In the genomic region with DNA sequence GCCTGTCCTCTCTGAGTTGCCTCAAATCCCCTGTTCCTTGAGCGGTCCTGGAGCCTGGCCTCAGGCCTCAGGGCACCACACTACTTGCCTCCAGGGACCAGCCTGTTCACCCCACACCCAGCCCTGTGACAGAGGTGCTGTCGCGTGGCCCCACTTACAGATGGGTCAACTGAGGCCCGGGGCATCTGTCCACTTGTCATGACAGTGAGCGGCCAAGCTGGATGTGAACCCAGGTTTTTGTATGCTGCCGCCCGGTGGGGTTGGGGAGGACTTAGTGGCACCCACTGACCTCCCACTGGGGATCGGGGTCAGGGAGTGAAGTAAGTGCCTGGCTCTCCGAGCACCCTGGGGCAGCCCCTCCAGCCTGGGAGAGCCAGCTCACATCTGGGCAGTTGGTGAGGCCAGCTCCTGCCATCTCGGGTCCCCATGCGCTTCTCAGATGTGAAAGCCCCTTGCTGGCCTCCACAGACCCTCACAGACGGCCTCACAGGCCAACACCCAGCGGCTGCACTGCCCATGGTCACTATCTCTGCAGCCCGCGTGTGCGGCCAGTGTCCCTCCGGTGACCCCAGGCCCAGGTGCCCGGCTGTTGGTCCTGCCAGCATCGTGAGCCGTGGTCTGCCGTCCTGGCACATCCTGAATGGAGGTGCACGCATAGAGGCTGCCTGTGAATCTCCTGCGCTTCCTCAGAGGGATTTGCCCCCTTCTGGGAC, we compare ENCODE assay signal across 9 cellular contexts. TPM values are rescaled to one million over a fixed set of nuclear protein-coding genes. Genes with fewer than 3 reads are reported as not detected.
A peak's percentile ranks its signal among the peaks of the same experiment; 100 is the strongest.
DNase-seq lines count a peak whose midpoint lies in the region; ATAC-seq and TF ChIP-seq lines count a peak whose summit lies in the region.
"Had no signal": no experiment of that assay in that cellular context is flagged by ENCODE, and none has a peak within 500 bp of the region (broad histone marks: within the 10 kb centered on the region; RNA-seq: fewer than 3 reads in every experiment).

No MANE protein-coding gene starts in this region.

- H3K27ac ChIP-seq in ACC112 (ENCODE audit: low read depth, low read length): no peak overlapping the region
- no peak overlapping the region for H3K27ac ChIP-seq in PC-9
- H3K27ac ChIP-seq in neutrophil: peak overlapping the region; percentile 51
- H3K27ac ChIP-seq in WERI-Rb-1: no peak overlapping the region

- DNase-seq in PC-9 (no peak), fibroblast of the aortic adventitia (ENCODE audit: low read depth) (no peak), GM10266 (ENCODE audit: extremely low spot score) (no peak), WERI-Rb-1 (no peak), pons (ENCODE audit: low spot score) (no peak)
- DNase-seq: activated gamma-delta T cell had no signal

- H3K4me1 ChIP-seq in ACC112 (ENCODE audit: control insufficient read depth, insufficient read depth, low read length, unreplicated experiment) (peaks cover 37% of the 10 kb centered on the region), PC-9 (replicated peaks; ENCODE audit: insufficient read depth) (peaks cover 31% of the 10 kb centered on the region), neutrophil (ENCODE audit: control insufficient read depth in 1 of 2, insufficient read depth in 1 of 2, low read depth in 1 of 2, low read length in 1 of 2) (peaks cover 10 to 25% of the 10 kb centered on the region in 2 experiments)

- POLR2A ChIA-PET in PC-9 (lab: Charles Lee; ENCODE audit: unreplicated experiment): interaction anchor here (0.6 to 1.1 kb wide), 3 partner anchors 20 to 188 kb away, joined by 4 to 9 read pairs (median 5); a partner anchor contains a TSS

- H3K4me3 ChIP-seq in ACC112 (ENCODE audit: low read depth, low read length) (peak overlapping the region; percentile 85), PC-9 (no peak overlapping the region), fibroblast of the aortic adventitia (ENCODE audit: low read depth, low read length) (peak overlapping the region; percentile 66), neutrophil (ENCODE audit: low read depth in 1 of 2, low read length in 1 of 2) (peak overlapping the region in 1 of 2 experiments; percentile 41), WERI-Rb-1 (ENCODE audit: low read depth, low read length) (no peak overlapping the region)

- peak overlapping the region; percentile 88 for H3K4me2 ChIP-seq in PC-9

- peak overlapping the region; percentile 95 for H2AFZ ChIP-seq in ACC112 (ENCODE audit: low read length, unreplicated experiment)
- H2AFZ ChIP-seq in PC-9: no peak overlapping the region

- H3K9me3 ChIP-seq in PC-9 (ENCODE audit: insufficient read depth, low read depth) (no peaks in the 10 kb centered on the region), neutrophil (no peaks in the 10 kb centered on the region), WERI-Rb-1 (ENCODE audit: severe bottlenecking) (no peaks in the 10 kb centered on the region)

- CTCF ChIA-PET in PC-9 (lab: Charles Lee): interaction anchor here (0.9 kb wide), 1 partner anchor 9 kb away, joined by 4 read pairs; a partner anchor contains a TSS

- TF ChIP-seq CTCF in PC-9 (conservative IDR thresholded peaks at IDR 0.05) (no peak), fibroblast of the aortic adventitia (IDR thresholded peaks at IDR 0.05; ENCODE audit: insufficient read depth, low read length) (no peak), neutrophil (IDR thresholded peaks at IDR 0.05) (no peak), GM10266 (IDR thresholded peaks at IDR 0.05; ENCODE audit: control insufficient read depth, insufficient read depth, low read depth, missing control alignments) (no peak), WERI-Rb-1 (IDR thresholded peaks at IDR 0.05; ENCODE audit: low read depth, low read length) (no peak)

- BruUV-seq in PC-9 (replicated peaks; lab: Mats Ljungman, UMichigan): no TSS peak

- H4K20me1 ChIP-seq in PC-9 (ENCODE audit: insufficient read depth): no peaks in the 10 kb centered on the region

- H3K9me2 ChIP-seq in PC-9 (ENCODE audit: insufficient read depth): no peaks in the 10 kb centered on the region

- peaks cover 23% of the 10 kb centered on the region for H3F3A ChIP-seq in PC-9 (ENCODE audit: insufficient read depth, low read depth)

- no peak for ATAC-seq in HG03108 (IDR thresholded peaks at IDR 0.05; ENCODE audit: unreplicated experiment)

- H3K79me2 ChIP-seq in ACC112 (ENCODE audit: control insufficient read depth, insufficient read depth, low read length, unreplicated experiment) (peaks cover 6% of the 10 kb centered on the region), PC-9 (ENCODE audit: low read depth) (no peaks in the 10 kb centered on the region)

- H3K27me3 ChIP-seq in ACC112 (ENCODE audit: insufficient read depth, low read length) (no peaks in the 10 kb centered on the region), PC-9 (ENCODE audit: insufficient read depth, low read depth) (no peaks in the 10 kb centered on the region), neutrophil (peaks cover 58% of the 10 kb centered on the region), WERI-Rb-1 (ENCODE audit: insufficient read depth, low read depth, severe bottlenecking) (no peaks in the 10 kb centered on the region)

- intact Hi-C loops in PC-9 (cut with micrococcal nuclease; ENCODE audit: unreplicated experiment): loop anchor here (2.0 kb wide), 1 partner anchor 383 kb away; a partner anchor contains a TSS

- H3K36me3 ChIP-seq in ACC112 (ENCODE audit: insufficient read depth, low read length) (no peaks in the 10 kb centered on the region), PC-9 (ENCODE audit: low read depth) (no peaks in the 10 kb centered on the region), neutrophil (no peaks in the 10 kb centered on the region), WERI-Rb-1 (no peaks in the 10 kb centered on the region)

RNA-seq across cellular contexts. Expression of a gene that starts 9.3 kb away (rescaled TPM):
- total RNA-seq in PC-9 (2021): 72.1 and 97.1 TPM in 2 replicates
- total RNA-seq in fibroblast of the aortic adventitia (ENCODE audit: low replicate concordance): 18.5 and 23.2 TPM in 2 replicates

RNA-seq across cellular contexts. Expression of a gene that starts 24.3 kb away (rescaled TPM):
- 36.2 and 39.1 TPM in 2 replicates for total RNA-seq in PC-9 (2021)
- total RNA-seq in fibroblast of the aortic adventitia (ENCODE audit: low replicate concordance): 28.1 and 36.6 TPM in 2 replicates

Comparison
In these comparisons a context has a peak if more than half of its experiments do, and no peak if none do; other contexts are left out.
1. H3K4me3 ChIP-seq: peak in ACC112 (single experiment) and fibroblast of the aortic adventitia (single experiment); none in PC-9 (single experiment) and WERI-Rb-1 (single experiment).